Comparison of ENCODE assay signal across 8 cellular contexts in genomic region chr5:169980418-169981053, GRCh38. TPM values are rescaled to one million over a fixed set of nuclear protein-coding genes. Genes with fewer than 3 reads are reported as not detected.
A peak's percentile ranks its signal among the peaks of the same experiment; 100 is the strongest.
DNase-seq lines count a peak whose midpoint lies in the region; ATAC-seq, FAIRE-seq and TF ChIP-seq lines count a peak whose summit lies in the region.

INSYN2B (minus strand) TSS chr5:169980495; CDS start chr5:169883898, 96,597 bp downstream.

- no peak for TF ChIP-seq POLR2A in K562 (conservative IDR thresholded peaks at IDR 0.05)
- TF ChIP-seq POLR2A in sigmoid colon (IDR thresholded peaks at IDR 0.05): no peak

- no peaks in the 10 kb centered on the region for H3K9me1 ChIP-seq in K562 (ENCODE audit: control insufficient read depth, insufficient read depth, low read length)

- in situ Hi-C loops in K562 (cut with MboI): loop anchor here (10.0 kb wide), 1 partner anchor 276 kb away; no protein-coding TSS in a partner anchor

- no peaks in the 10 kb centered on the region for H3K79me2 ChIP-seq in K562 (ENCODE audit: control insufficient read depth, insufficient read depth, low read length)

- no peaks in the 10 kb centered on the region for H4K20me1 ChIP-seq in K562 (replicated peaks; ENCODE audit: control insufficient read depth, insufficient read depth, low read length)

- CTCF ChIA-PET in K562 (lab: Yijun Ruan, JAX; ENCODE audit: low intra/inter-chr PET ratio): interaction anchor here (0.6 to 1.3 kb wide), 5 partner anchors 178 to 993 kb away, joined by 3 to 5 read pairs (median 3); no protein-coding TSS in a partner anchor

- H3K27ac ChIP-seq in K562 (ENCODE audit: extremely low read depth, low read depth, low read length): no peak within 1 kb of the TSS
- no peak within 1 kb of the TSS for H3K27ac ChIP-seq in sigmoid colon

- H3K36me3 ChIP-seq in K562 (ENCODE audit: control insufficient read depth, insufficient read depth, low read length) (no peaks in the 10 kb centered on the region), sigmoid colon (no peaks in the 10 kb centered on the region)

- TF ChIP-seq EP300 in K562 (IDR thresholded peaks at IDR 0.05; ENCODE audit: low read length): no peak
- TF ChIP-seq EP300 in sigmoid colon (IDR thresholded peaks at IDR 0.05): no peak

- FAIRE-seq in K562 (lab: Jason Lieb, UNC): peak; percentile 84

- TF ChIP-seq RAD21 in K562 (CRISPR knock-in tag; conservative IDR thresholded peaks at IDR 0.05 in 1 of 2, IDR thresholded peaks at IDR 0.05 in 1 of 2): peak; percentile 42 to 75

- H3K4me2 ChIP-seq in K562 (ENCODE audit: insufficient read depth, low read length): peak within 1 kb of the TSS; percentile 63

- H3K4me3 ChIP-seq in K562 (no peak within 1 kb of the TSS), sigmoid colon (peak within 1 kb of the TSS in 1 of 4 donors; percentile 3)

- H3K27me3 ChIP-seq in K562 (ENCODE audit: control insufficient read depth in 2 of 2, insufficient read depth in 2 of 2, low read length in 2 of 2) (no peaks in the 10 kb centered on the region; a peak in 1 of 5 replicates), sigmoid colon (peaks cover 0 to 42% (median 0%) of the 10 kb centered on the region in 3 donors)

- POLR2A ChIA-PET in K562 (lab: Yijun Ruan, JAX): interaction anchor here (0.6 to 1.8 kb wide), 4 partner anchors 23 to 856 kb away, joined by 3 to 6 read pairs (median 4); no protein-coding TSS in a partner anchor

- H2AFZ ChIP-seq in K562 (ENCODE audit: low read depth, low read length): peak within 1 kb of the TSS; percentile 53; the same call in 1 of the 2 replicates

- ATAC-seq in HG02642 (IDR thresholded peaks at IDR 0.05; ENCODE audit: poor library complexity, unreplicated experiment) (peak; percentile 62), K562 (peak; percentile 97), HG02678 (IDR thresholded peaks at IDR 0.05; ENCODE audit: unreplicated experiment) (no peak)

- DNase-seq in SIG-M5 treated with dmso at 0.1 percent for 504 hours (lab: John Stamatoyannopoulos, UW; ENCODE audit: unreplicated experiment) (peak; percentile 51), SIG-M5 (lab: John Stamatoyannopoulos, UW) (no peak), NCI-H526 treated with DMSO at 0.1 percent for 48 hours (lab: John Stamatoyannopoulos, UW) (peak; percentile 94), K562 (ENCODE audit: extremely low read depth in 1 of 4, low spot score in 3 of 4) (peak; percentile 65 to 71 (median 68)), iPS DF 4.7 (ENCODE audit: extremely low read depth, low spot score) (peak; percentile 80), sigmoid colon (peak; percentile 66)

- TF ChIP-seq CTCF in K562 (IDR thresholded peaks at IDR 0.05 in 2 of 3, conservative IDR thresholded peaks at IDR 0.05 in 1 of 3; ENCODE audit: insufficient read depth in 2 of 3, low read depth in 1 of 3, low read length in 3 of 3): peak; percentile 67 to 98 (median 84)
- TF ChIP-seq CTCF in sigmoid colon (IDR thresholded peaks at IDR 0.05): peak; percentile 5 to 41 (median 26)

- BruUV-seq in K562 (replicated peaks; lab: Mats Ljungman, UMichigan): no TSS peak

- WGBS in K562 (ENCODE audit: insufficient coverage, low coverage, missing lambda C conversion rate): 13% methylated on average over 11 of the region's 11 CpGs
- WGBS in sigmoid colon, 2 donors: 12 to 40% methylated on average over 11 of the region's 11 CpGs

- intact Hi-C loops in K562 (cut with micrococcal nuclease) (loop anchor here (1.0 to 10.0 kb wide), 3 partner anchors 176 to 279 kb away; no protein-coding TSS in a partner anchor), sigmoid colon (cut with DNase I) (no loop called here)

- no peaks in the 10 kb centered on the region; a peak in 1 of 5 replicates for H3K4me1 ChIP-seq in K562 (replicated peaks in 1 of 2; ENCODE audit: control insufficient read depth in 2 of 2, insufficient read depth in 2 of 2, low read length in 2 of 2)
- no peaks in the 10 kb centered on the region for H3K4me1 ChIP-seq in sigmoid colon

- H3K9ac ChIP-seq in K562 (ENCODE audit: insufficient read depth in 1 of 2, low read depth in 2 of 2, low read length in 2 of 2): no peak within 1 kb of the TSS

- H3K9me3 ChIP-seq in K562 (replicated peaks; ENCODE audit: control insufficient read depth, insufficient read depth, low read depth, low read length) (no peaks in the 10 kb centered on the region), sigmoid colon (no peaks in the 10 kb centered on the region)

TF ChIP-seq in K562, 482 proteins besides CTCF, POLR2A, EP300 and RAD21:
- TF ChIP-seq SMC3 (conservative IDR thresholded peaks at IDR 0.05; ENCODE audit: insufficient read depth, low read depth, low read length) (peak; percentile 44; the same call in 1 of the 2 replicates), MAZ (CRISPR knock-in tag; conservative IDR thresholded peaks at IDR 0.05 in 1 of 2, IDR thresholded peaks at IDR 0.05 in 1 of 2) (0 out of 4 replicates have a peak, but pooled peaks of 1 of the 2 experiments have one; percentile 44), PHTF2 (CRISPR knock-in tag; IDR thresholded peaks at IDR 0.05) (no peak), ATF1 (CRISPR knock-in tag; IDR thresholded peaks at IDR 0.05) (no peak), ATF1 (tag; IDR thresholded peaks at IDR 0.05) (peak; percentile 33; the same call in 1 of the 2 replicates), ZKSCAN8 (CRISPR knock-in tag; IDR thresholded peaks at IDR 0.05) (no peak), CEBPB (tag; IDR thresholded peaks at IDR 0.05) (no peak), DEAF1 (CRISPR knock-in tag; IDR thresholded peaks at IDR 0.05) (0 out of 2 replicates have a peak, but pooled peaks have one; percentile 33), HMBOX1 (IDR thresholded peaks at IDR 0.05) (0 out of 2 replicates have a peak, but pooled peaks have one; percentile 33), TEAD4 (IDR thresholded peaks at IDR 0.05; ENCODE audit: low read length) (0 out of 2 replicates have a peak, but pooled peaks have one; percentile 3), TEAD4 (CRISPR knock-in tag; IDR thresholded peaks at IDR 0.05; ENCODE audit: borderline replicate concordance) (no peak), ARNT (IDR thresholded peaks at IDR 0.05) (0 out of 4 replicates have a peak, but pooled peaks of 1 of the 2 experiments have one; percentile 24)

RNA-seq across cellular contexts. Expression of gene INSYN2B, which starts in this region (rescaled TPM):
- total RNA-seq in K562 (2011; cell fraction: chromatin; rRNA removed; ENCODE audit: low replicate concordance): not detected in 2 replicates
- total RNA-seq in K562 (2011; cell fraction: nucleolus; rRNA removed): not detected in 2 replicates
- not detected in 2 replicates for total RNA-seq in K562 (2011; cell fraction: nucleoplasm; rRNA removed)
- total RNA-seq in K562 (2014; rRNA removed) (not detected in 2 replicates), K562 (2014; rRNA removed; fragmentation: Illumina TruSeq; extraction: Trizol) (not detected in 2 replicates), K562 (2015; rRNA removed; fragmentation: Illumina TruSeq; extraction: Trizol) (not detected in 2 replicates), K562 (2021) (not detected in 2 replicates), sigmoid colon (under 1 TPM in 3 of 4 donors, not detected in 1; under 0.01 to 0.27 (median 0.16) TPM)
- polyA plus RNA-seq in K562 (2011; rRNA removed) (not detected in 2 replicates), K562 (2014; fragmentation: Illumina TruSeq; extraction: Trizol) (not detected in 2 replicates), K562 (2014; fragmentation: Nextera tagmentation; extraction: Ambion mirVana) (not detected), K562 (2014; rRNA removed) (not detected in 2 replicates), sigmoid colon (under 1 TPM in 1 of 3 donors, not detected in 2; 0.03 TPM)
- not detected in 2 replicates for polyA plus RNA-seq in K562 (2011; cell fraction: cytosol; rRNA removed)
- not detected in 2 replicates for polyA plus RNA-seq in K562 (2011; cell fraction: nucleus; rRNA removed)
- 0.03 and 0.04 TPM in 2 replicates for polyA plus RNA-seq in K562 (2012)
- not detected in 2 replicates for polyA minus RNA-seq in K562 (2011; rRNA and poly(A)+ RNA removed)
- not detected in 2 replicates for polyA minus RNA-seq in K562 (2011; cell fraction: cytosol; rRNA and poly(A)+ RNA removed)
- polyA minus RNA-seq in K562 (2011; cell fraction: nucleus; rRNA and poly(A)+ RNA removed): not detected in 2 replicates

Comparison
In these comparisons a context has a peak if more than half of its experiments do, and no peak if none do; other contexts are left out.
1. Peak in DNase-seq, ATAC-seq and H3K4me2 ChIP-seq in K562; RNA of the gene not detected or under 1 TPM.
2. Peak in DNase-seq in sigmoid colon; RNA of the gene not detected or under 1 TPM.